Comparison of ENCODE assay signal across 19 cellular contexts in genomic region chr17:20916383-20916782, GRCh38.
DNase-seq lines count a peak whose midpoint lies in the region; ATAC-seq and TF ChIP-seq lines count a peak whose summit lies in the region.
"Had no signal": no experiment of that assay in that cellular context is flagged by ENCODE, and none has a peak within 500 bp of the region (broad histone marks: within the 10 kb centered on the region; RNA-seq: fewer than 3 reads in every experiment).

No MANE protein-coding gene starts in this region.

- TF ChIP-seq CTCF in DOHH2 (IDR thresholded peaks at IDR 0.05; ENCODE audit: low read depth, low read length, poor library complexity, severe bottlenecking) (no peak), WI38 (IDR thresholded peaks at IDR 0.05; ENCODE audit: low read depth, low read length) (no peak), foreskin keratinocyte (conservative IDR thresholded peaks at IDR 0.05) (no peak), ascending aorta (IDR thresholded peaks at IDR 0.05) (no peak)
- TF ChIP-seq CTCF in CD4-positive, alpha-beta T cell (IDR thresholded peaks at IDR 0.05): no peak

- H3K79me2 ChIP-seq in ACC112 (ENCODE audit: control insufficient read depth, insufficient read depth, low read length, unreplicated experiment) (no peaks in the 10 kb centered on the region), DOHH2 (ENCODE audit: control insufficient read depth, low read length) (no peaks in the 10 kb centered on the region)

- H4K20me1 ChIP-seq in DOHH2 (ENCODE audit: control insufficient read depth, insufficient read depth, low read depth, low read length): no peaks in the 10 kb centered on the region

- intact Hi-C loops in CD4-positive, alpha-beta T cell (cut with DNase I, micrococcal nuclease): no loop called here
- intact Hi-C loops in ascending aorta (cut with DNase I): no loop called here

- CTCF ChIA-PET in CD4-positive, alpha-beta T cell (lab: Charles Lee): interaction anchor here (0.5 kb wide), 1 partner anchor 47 kb away, joined by 3 read pairs; no protein-coding TSS in a partner anchor

- H3K9me3 Mint-ChIP-seq in CD4-positive, alpha-beta T cell: no peaks in the 10 kb centered on the region
- H3K9me3 Mint-ChIP-seq: stimulated activated memory B cell treated with anti-CD40 and anti-IgM and Interleukin-4, amounts not matched to agents 10 μg/mL and 1 μg/mL and 100 μg/mL, for 72 hours had no signal

- H3K9me2 ChIP-seq in DOHH2 (replicated peaks; ENCODE audit: control insufficient read depth, low read length): no peaks in the 10 kb centered on the region

- peaks cover 4% of the 10 kb centered on the region for H3K4me1 Mint-ChIP-seq in CD4-positive, alpha-beta T cell (ENCODE audit: low read depth)
- H3K4me1 Mint-ChIP-seq: stimulated activated memory B cell treated with anti-CD40 and anti-IgM and Interleukin-4, amounts not matched to agents 10 μg/mL and 1 μg/mL and 100 μg/mL, for 72 hours had no signal

- no peak overlapping the region for H3K4me3 Mint-ChIP-seq in CD4-positive, alpha-beta T cell
- H3K4me3 Mint-ChIP-seq: stimulated activated memory B cell treated with anti-CD40 and anti-IgM and Interleukin-4, amounts not matched to agents 10 μg/mL and 1 μg/mL and 100 μg/mL, for 72 hours had no signal

- no peaks in the 10 kb centered on the region for H3K36me3 Mint-ChIP-seq in CD4-positive, alpha-beta T cell (ENCODE audit: low read depth)
- H3K36me3 Mint-ChIP-seq: stimulated activated memory B cell treated with anti-CD40 and anti-IgM and Interleukin-4, amounts not matched to agents 10 μg/mL and 1 μg/mL and 100 μg/mL, for 72 hours had no signal

- H3K4me1 ChIP-seq in ACC112 (ENCODE audit: control insufficient read depth, insufficient read depth, low read length, unreplicated experiment) (peaks cover 11% of the 10 kb centered on the region), DOHH2 (ENCODE audit: control insufficient read depth, low read length) (peaks cover 16% of the 10 kb centered on the region), foreskin keratinocyte (no peaks in the 10 kb centered on the region), ascending aorta (no peaks in the 10 kb centered on the region)
- H3K4me1 ChIP-seq: left lung, right atrium auricular region, thyroid gland had no signal

- ATAC-seq in foreskin keratinocyte: peak; percentile 55
- no peak for ATAC-seq in CD4-positive, alpha-beta T cell (ENCODE audit: poor library complexity)
- ATAC-seq: left lung; stimulated activated memory B cell treated with anti-CD40 and anti-IgM and Interleukin-4, amounts not matched to agents 10 μg/mL and 1 μg/mL and 100 μg/mL, for 72 hours had no signal

- no peaks in the 10 kb centered on the region for H3F3A ChIP-seq in DOHH2 (ENCODE audit: control insufficient read depth, insufficient read depth)

- H3K4me2 ChIP-seq in DOHH2 (ENCODE audit: low read length): peak overlapping the region; percentile 41

- H3K27me3 Mint-ChIP-seq in CD4-positive, alpha-beta T cell: peaks cover 17% of the 10 kb centered on the region

- H3K9me3 ChIP-seq in DOHH2 (ENCODE audit: control insufficient read depth, insufficient read depth, low read length) (no peaks in the 10 kb centered on the region), ascending aorta (no peaks in the 10 kb centered on the region)
- H3K9me3 ChIP-seq in CD4-positive, alpha-beta T cell (ENCODE audit: control insufficient read depth, low read length): no peaks in the 10 kb centered on the region
- H3K9me3 ChIP-seq: esophagus squamous epithelium, left lung, right atrium auricular region, thyroid gland had no signal

- H3K27me3 ChIP-seq in ACC112 (ENCODE audit: insufficient read depth, low read length) (no peaks in the 10 kb centered on the region), DOHH2 (ENCODE audit: control insufficient read depth, low read length) (0 out of 2 replicates have a peak, but pooled peaks cover 2% of the 10 kb centered on the region), foreskin keratinocyte (no peaks in the 10 kb centered on the region), ascending aorta (no peaks in the 10 kb centered on the region)
- no peaks in the 10 kb centered on the region for H3K27me3 ChIP-seq in CD4-positive, alpha-beta T cell (ENCODE audit: control insufficient read depth, insufficient read depth, low read length)
- H3K27me3 ChIP-seq: cardiac muscle cell, left lung, right atrium auricular region, thyroid gland had no signal

- POLR2A ChIA-PET in CD4-positive, alpha-beta T cell (lab: Charles Lee): no interaction called here

- peak overlapping the region; percentile 77 for H2AFZ ChIP-seq in ACC112 (ENCODE audit: low read length, unreplicated experiment)

- H3K27ac ChIP-seq in ACC112 (ENCODE audit: low read depth, low read length) (no peak overlapping the region), DOHH2 (ENCODE audit: low read depth, low read length) (no peak overlapping the region), foreskin keratinocyte (peak overlapping the region; percentile 44), substantia nigra (ENCODE audit: low read depth, low read length, poor library complexity, severe bottlenecking) (no peak overlapping the region), ascending aorta (no peak overlapping the region)
- H3K27ac ChIP-seq in CD4-positive, alpha-beta T cell (ENCODE audit: low read depth, low read length): no peak overlapping the region
- H3K27ac ChIP-seq: cardiac muscle cell, left lung, right atrium auricular region, thyroid gland had no signal

- H3K4me3 ChIP-seq in ACC112 (ENCODE audit: low read depth, low read length): peak overlapping the region; percentile 57
- peak overlapping the region; percentile 50 for H3K4me3 ChIP-seq in DOHH2 (ENCODE audit: low read length)
- H3K4me3 ChIP-seq in WI38 (ENCODE audit: low read depth, low read length): peak overlapping the region; percentile 15; the same call in 1 of the 2 replicates
- no peak overlapping the region for H3K4me3 ChIP-seq in ascending aorta
- H3K4me3 ChIP-seq: cardiac muscle cell, left lung, thyroid gland had no signal

- no peak overlapping the region for H3K27ac Mint-ChIP-seq in CD4-positive, alpha-beta T cell
- H3K27ac Mint-ChIP-seq: stimulated activated memory B cell treated with anti-CD40 and anti-IgM and Interleukin-4, amounts not matched to agents 10 μg/mL and 1 μg/mL and 100 μg/mL, for 72 hours had no signal

- peak; percentile 66 to 79 for DNase-seq in foreskin keratinocyte
- DNase-seq in CD4-positive, alpha-beta T cell: no peak
- DNase-seq in MV-4-11 (lab: John Stamatoyannopoulos, UW): no peak
- DNase-seq in substantia nigra (lab: John Stamatoyannopoulos, UW): no peak
- DNase-seq in ascending aorta (ENCODE audit: low spot score in 2 of 2): no peak
- DNase-seq: AML-193, esophagus squamous epithelium, glutamatergic neuron, H7, left lung, NCI-H1436, NCI-H526 treated with DMSO at 0.1 percent for 48 hours, thyroid gland had no signal

- no peaks in the 10 kb centered on the region for H3K36me3 ChIP-seq in ACC112 (ENCODE audit: insufficient read depth, low read length)
- no peaks in the 10 kb centered on the region for H3K36me3 ChIP-seq in DOHH2 (ENCODE audit: control insufficient read depth, low read length)
- H3K36me3 ChIP-seq in ascending aorta: no peaks in the 10 kb centered on the region
- H3K36me3 ChIP-seq: cardiac muscle cell, esophagus squamous epithelium, left lung, right atrium auricular region, thyroid gland had no signal

Comparison
In these comparisons a context has a peak if more than half of its experiments do, and no peak if none do; other contexts are left out.
1. H3K4me3 ChIP-seq: peak in ACC112 (single experiment), DOHH2 (single experiment) and WI38 (single experiment); none in ascending aorta (0 of 2).
2. DNase-seq: peak in foreskin keratinocyte (2 of 2); none in CD4-positive, alpha-beta T cell (0 of 10), MV-4-11 (single experiment), substantia nigra (0 of 49) and ascending aorta (0 of 2).